Comparison of ENCODE assay signal across 8 cellular contexts in the genomic region with DNA sequence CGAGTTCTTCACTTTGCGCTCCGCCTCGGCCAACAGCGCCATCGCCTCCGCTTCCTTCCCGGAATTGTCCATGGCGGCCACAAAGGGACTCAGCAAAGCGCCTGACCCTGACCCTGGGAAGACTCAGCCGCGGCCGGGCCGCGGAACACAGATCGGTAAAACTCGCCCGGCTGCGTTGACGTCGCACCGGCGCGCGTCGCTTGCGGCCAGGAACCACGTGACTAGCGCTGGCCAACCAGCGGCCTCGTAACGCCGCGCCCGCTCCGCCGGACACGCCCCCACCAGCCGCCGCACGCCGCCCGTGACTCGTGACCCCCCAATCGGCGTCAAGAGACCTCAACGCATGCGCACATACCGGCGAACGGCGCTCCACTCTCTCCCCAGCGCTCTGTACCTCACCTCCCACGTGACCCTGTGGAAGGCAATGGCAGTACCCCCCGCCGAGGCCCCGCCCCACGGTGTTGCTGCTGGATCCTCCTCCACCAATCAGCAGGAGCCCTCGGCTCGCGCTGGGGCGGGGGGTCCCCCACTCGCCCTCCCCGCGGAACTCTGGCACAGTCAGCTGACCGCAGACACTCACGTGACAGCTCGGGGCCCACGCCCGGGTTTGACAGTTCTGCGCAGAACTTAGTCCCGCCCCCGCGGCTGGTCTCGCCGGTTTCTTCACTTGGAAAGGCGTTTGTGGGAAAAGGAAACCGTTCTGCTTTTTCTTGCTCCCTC. TPM values are rescaled to one million over a fixed set of nuclear protein-coding genes. Genes with fewer than 3 reads are reported as not detected.
DNase-seq lines count a peak whose midpoint lies in the region; ATAC-seq and TF ChIP-seq lines count a peak whose summit lies in the region.

NAPA (minus strand) TSS at position 195 of the 720 bp plus-strand sequence; CDS start at position 72, 123 bp downstream.

- peak within 1 kb of the TSS; percentile 49 to 99 (median 96) for H3K27ac ChIP-seq in heart right ventricle
- H3K27ac ChIP-seq in upper lobe of left lung: peak within 1 kb of the TSS; percentile 94 to 99 (median 98)

- H3K4me3 ChIP-seq in heart right ventricle: peak within 1 kb of the TSS; percentile 81 to 99 (median 94)
- H3K4me3 ChIP-seq in upper lobe of left lung: peak within 1 kb of the TSS; percentile 68 to 97 (median 89)

- peak; percentile 79 for ATAC-seq in HG02884 (IDR thresholded peaks at IDR 0.05; ENCODE audit: unreplicated experiment)
- ATAC-seq in heart right ventricle: peak; percentile 97 to 99 (median 98)
- ATAC-seq in upper lobe of left lung (ENCODE audit: low FRiP score in 2 of 2): peak; percentile 97 to 99

- H3K9me3 ChIP-seq in heart right ventricle (no peaks in the 10 kb centered on the region), upper lobe of left lung (no peaks in the 10 kb centered on the region)

- H3K27me3 ChIP-seq in heart right ventricle (no peaks in the 10 kb centered on the region), upper lobe of left lung (no peaks in the 10 kb centered on the region)

- H3K4me1 ChIP-seq in heart right ventricle (peaks cover 31 to 53% (median 49%) of the 10 kb centered on the region in 9 donors), upper lobe of left lung (peaks cover 42 to 46% (median 45%) of the 10 kb centered on the region in 4 donors)

- peak within 1 kb of the TSS; percentile 98 for H3K4me3 Mint-ChIP-seq in T-helper 1 cell treated with Interleukin-12 subunit alpha and Interleukin-12 subunit beta and Interleukin-4 antibody, amounts not matched to agents 30 μg/mL and 1 μg/mL, for 36 hours

- 0 to 1% methylated on average over 74 to 78 of the region's 78 CpGs for WGBS in heart right ventricle, 2 donors
- 0% methylated on average over 22 to 64 of the region's 78 CpGs for WGBS in upper lobe of left lung, 2 donors

- peak in 3 of 4 donors; percentile 93 to 98 (median 95) for TF ChIP-seq POLR2A in upper lobe of left lung (IDR thresholded peaks at IDR 0.05)

- no peaks in the 10 kb centered on the region for H3K9me3 Mint-ChIP-seq in T-helper 1 cell treated with Interleukin-12 subunit alpha and Interleukin-12 subunit beta and Interleukin-4 antibody, amounts not matched to agents 30 μg/mL and 1 μg/mL, for 36 hours

- peak in 1 of 4 donors; percentile 70 for TF ChIP-seq EP300 in upper lobe of left lung (IDR thresholded peaks at IDR 0.05)

- TF ChIP-seq CTCF in GM13977 (IDR thresholded peaks at IDR 0.05; ENCODE audit: extremely low read depth, insufficient read depth, missing control alignments) (no peak), heart right ventricle (IDR thresholded peaks at IDR 0.05) (no peak), upper lobe of left lung (IDR thresholded peaks at IDR 0.05) (no peak)

- peak within 1 kb of the TSS; percentile 97 for H3K27ac Mint-ChIP-seq in T-helper 1 cell treated with Interleukin-12 subunit alpha and Interleukin-12 subunit beta and Interleukin-4 antibody, amounts not matched to agents 30 μg/mL and 1 μg/mL, for 36 hours

- H3K27me3 Mint-ChIP-seq in T-helper 1 cell treated with Interleukin-12 subunit alpha and Interleukin-12 subunit beta and Interleukin-4 antibody, amounts not matched to agents 30 μg/mL and 1 μg/mL, for 36 hours (ENCODE audit: low read depth): no peaks in the 10 kb centered on the region

- in situ Hi-C loops in GM13977 (cut with MboI; ENCODE audit: low pct_unique_long_range_greater_than_20kb, low sequenced_read_pairs, unreplicated experiment): no loop called here

- DNase-seq in GM13977 (ENCODE audit: low spot score) (peak; percentile 99), NCI-H1694 (lab: John Stamatoyannopoulos, UW) (peak; percentile 100), amniotic stem cell (lab: John Stamatoyannopoulos, UW) (peak; percentile 100), heart right ventricle (peak; percentile 100), posterior cingulate gyrus (peak; percentile 100), upper lobe of left lung (peak; percentile 100)

- no peaks in the 10 kb centered on the region for H3K36me3 ChIP-seq in heart right ventricle
- peaks cover 0 to 4% (median 0%) of the 10 kb centered on the region in 4 donors for H3K36me3 ChIP-seq in upper lobe of left lung

- intact Hi-C loops in heart right ventricle (cut with DNase I): loop anchor here in 9 of 10 donors (1.0 to 10.0 kb wide), 14 partner anchors 31 to 182 kb away; partner anchors contain the start of genes BICRA (in 4 of the 9) and KPTN (in 2 of the 9)
- intact Hi-C loops in posterior cingulate gyrus (cut with DNase I): loop anchor here (1.0 to 5.0 kb wide), 4 partner anchors 30 to 183 kb away; partner anchors contain the start of genes BICRA and KPTN

- peaks cover 12% of the 10 kb centered on the region for H3K36me3 Mint-ChIP-seq in T-helper 1 cell treated with Interleukin-12 subunit alpha and Interleukin-12 subunit beta and Interleukin-4 antibody, amounts not matched to agents 30 μg/mL and 1 μg/mL, for 36 hours (ENCODE audit: low read depth)

- H3K4me1 Mint-ChIP-seq in T-helper 1 cell treated with Interleukin-12 subunit alpha and Interleukin-12 subunit beta and Interleukin-4 antibody, amounts not matched to agents 30 μg/mL and 1 μg/mL, for 36 hours (ENCODE audit: low read depth): peaks cover 64% of the 10 kb centered on the region

RNA-seq across cellular contexts. Expression of gene NAPA, which starts in this region (rescaled TPM):
- total RNA-seq in heart right ventricle (100 to 1,000 TPM; 115 to 183 (median 121) TPM), upper lobe of left lung (100 to 1,000 TPM; 107 to 183 (median 152) TPM)
- polyA plus RNA-seq in heart right ventricle: 100 to 1,000 TPM; 133 to 135 TPM

Comparison
In these comparisons a context has a peak if more than half of its experiments do, and no peak if none do; other contexts are left out.
1. Peak in every context shown above with its lines: DNase-seq, ATAC-seq, H3K4me3 ChIP-seq and H3K27ac ChIP-seq.